20 cellular contexts compared by ENCODE assay signal in genomic region chr7:69018200-69018599, GRCh38.
DNase-seq lines count a peak whose midpoint lies in the region; ATAC-seq, FAIRE-seq and TF ChIP-seq lines count a peak whose summit lies in the region.
"Had no signal": no experiment of that assay in that cellular context is flagged by ENCODE, and none has a peak within 500 bp of the region (broad histone marks: within the 10 kb centered on the region; RNA-seq: fewer than 3 reads in every experiment).

No MANE protein-coding gene starts in this region.

- no peak overlapping the region for H2BK15ac ChIP-seq in H1 (ENCODE audit: low read length)

- no peak for TF ChIP-seq POLR2A in NB4 (IDR thresholded peaks at IDR 0.05; ENCODE audit: extremely low read depth, insufficient read length)
- TF ChIP-seq POLR2A in H1 (IDR thresholded peaks at IDR 0.05; ENCODE audit: control extremely low read depth in 1 of 2, low read depth in 2 of 2, low read length in 2 of 2), result no peak

- H3K4me3 ChIP-seq in NB4 (ENCODE audit: low read depth, low read length) (no peak overlapping the region), H1 (ENCODE audit: extremely low read depth in 1 of 4, insufficient read depth in 2 of 4, low read depth in 3 of 4, low read length in 4 of 4) (no peak overlapping the region)
- H3K4me3 ChIP-seq: HAP-1 had no signal

- H3K4me1 ChIP-seq in H1 (replicated peaks in 1 of 4; ENCODE audit: control insufficient read depth in 3 of 4, insufficient read depth in 4 of 4, low read length in 3 of 4), result no peaks in the 10 kb centered on the region
- H3K4me1 ChIP-seq: HAP-1 had no signal

- no peak overlapping the region for H3K9ac ChIP-seq in H1 (replicated peaks in 1 of 4; ENCODE audit: extremely low read depth in 1 of 4, low read depth in 3 of 4, low read length in 3 of 4)

- H2AFZ ChIP-seq in H1 (ENCODE audit: low read length), result no peak overlapping the region

- H3K56ac ChIP-seq in H1 (replicated peaks; ENCODE audit: insufficient read length, low read depth, low read length), result no peak overlapping the region

- no peak overlapping the region for H3K23ac ChIP-seq in H1 (ENCODE audit: insufficient read length)

- H3K4ac ChIP-seq in H1 (replicated peaks; ENCODE audit: insufficient read length, low read depth, low read length), result no peak overlapping the region

- no peak overlapping the region for H2BK5ac ChIP-seq in H1 (ENCODE audit: low read depth, low read length)

- H3K27me3 ChIP-seq in H1 (replicated peaks in 1 of 4; ENCODE audit: control insufficient read depth in 3 of 4, extremely low read depth in 1 of 4, insufficient read depth in 3 of 4, low read length in 3 of 4), result no peaks in the 10 kb centered on the region

- CTCF ChIA-PET in H1 (lab: Charles Lee; ENCODE audit: partially characterized antibody), result interaction anchor here (0.6 to 2.3 kb wide), 9 partner anchors 9 to 192 kb away, joined by 3 to 12 read pairs (median 3); no protein-coding TSS in a partner anchor

- H3K36me3 ChIP-seq in H1 (ENCODE audit: control insufficient read depth in 2 of 4, insufficient read depth in 4 of 4, low read length in 3 of 4), result no peaks in the 10 kb centered on the region
- H3K36me3 ChIP-seq: HAP-1 had no signal

- TF ChIP-seq EP300 in H1 (IDR thresholded peaks at IDR 0.05; ENCODE audit: borderline replicate concordance in 1 of 2, low read depth in 2 of 2, low read length in 2 of 2), result no peak

- H3K27ac ChIP-seq in H1 (ENCODE audit: low read depth, low read length), result no peak overlapping the region

- peak; percentile 4 to 31 for DNase-seq in NCI-H524 (lab: John Stamatoyannopoulos, UW)
- no peak for DNase-seq in NCI-H524 treated with DMSO at 0.1 percent for 48 hours (lab: John Stamatoyannopoulos, UW)
- DNase-seq in NB4 (ENCODE audit: low read depth), result peak; percentile 6
- peak; percentile 34 to 66 for DNase-seq in H1 (ENCODE audit: low read depth in 1 of 2, low spot score in 2 of 2)
- peak; percentile 42 for DNase-seq in osteocyte (ENCODE audit: extremely low spot score, unreplicated experiment)
- DNase-seq in NCI-H2171 (lab: John Stamatoyannopoulos, UW), result no peak
- DNase-seq in stimulated activated CD4-positive, alpha-beta T cell treated with anti-CD3 and anti-CD28 coated beads, Interleukin-4, amount 100 ng/mL, for 24 hours, result no peak
- DNase-seq: activated CD4-positive, alpha-beta T cell treated with anti-CD3 and anti-CD28 coated beads, Interleukin-2, amount 10 ng/mL, durations not matched to agents 24 days and 14 days; activated gamma-delta T cell treated with Interleukin-2 at 50 U/mL for 16 hours; effector memory CD8-positive, alpha-beta T cell; IMR-90; kidney; NCI-H187 treated with DMSO at 0.1 percent for 48 hours; NCI-H510A had no signal

- no peak overlapping the region for H4K8ac ChIP-seq in H1 (ENCODE audit: extremely low read depth, insufficient read depth, low read length)

- H3K79me2 ChIP-seq in H1 (ENCODE audit: control insufficient read depth in 1 of 2, insufficient read depth in 2 of 2, low read length in 2 of 2), result no peaks in the 10 kb centered on the region

- peaks cover 25% of the 10 kb centered on the region for H3K9me3 Mint-ChIP-seq in osteocyte (ENCODE audit: unreplicated experiment)

- H2BK120ac ChIP-seq in H1 (replicated peaks; ENCODE audit: low read depth, low read length), result no peak overlapping the region

- no peak overlapping the region for H4K91ac ChIP-seq in H1 (replicated peaks; ENCODE audit: insufficient read length, low read length)

- 45% methylated on average over 3 of the region's 3 CpGs; no CpG with 5 or more reads in 1 of the 2 experiments for WGBS in H1 (ENCODE audit: extremely low coverage in 1 of 2, insufficient coverage in 1 of 2, insufficient read length in 1 of 2, insufficient replicate concordance in 2 of 2, low coverage in 1 of 2, low lambda C conversion rate in 2 of 2, missing lambda C conversion rate in 1 of 2), 2 experiments

- TF ChIP-seq CTCF in NB4 (IDR thresholded peaks at IDR 0.05; ENCODE audit: low read depth, low read length) (peak; percentile 37), H1 (IDR thresholded peaks at IDR 0.05; ENCODE audit: control extremely low read depth in 1 of 3, insufficient read depth in 1 of 3, low read depth in 1 of 3, low read length in 3 of 3) (peak; percentile 59 to 79 (median 77)), osteocyte (IDR thresholded peaks at IDR 0.05) (no peak)

- no peak overlapping the region for H3K4me3 Mint-ChIP-seq in osteocyte (ENCODE audit: unreplicated experiment)
- H3K4me3 Mint-ChIP-seq: activated CD4-positive, alpha-beta T cell treated with anti-CD3 and anti-CD28 coated beads, Interleukin-2, amount 10 ng/mL, durations not matched to agents 24 days and 14 days; effector memory CD8-positive, alpha-beta T cell; nephron; stimulated activated memory B cell treated with anti-CD40 and anti-IgM and Interleukin-4, amounts not matched to agents 10 μg/mL and 1 μg/mL and 100 μg/mL, for 72 hours had no signal

- no peak overlapping the region for H3K18ac ChIP-seq in H1 (ENCODE audit: extremely low read depth, low read length)

- H4K20me1 ChIP-seq in H1 (replicated peaks in 1 of 2; ENCODE audit: control insufficient read depth in 1 of 2, insufficient read depth in 2 of 2, low read length in 2 of 2), result no peaks in the 10 kb centered on the region

- no peak overlapping the region for H3K4me2 ChIP-seq in H1 (ENCODE audit: insufficient read depth in 1 of 2, low read depth in 2 of 2, low read length in 2 of 2)

- peak; percentile 45 for FAIRE-seq in H1 (lab: Jason Lieb, UNC)
- FAIRE-seq: GM18507, kidney, RCC 7860 had no signal

- no peaks in the 10 kb centered on the region for H3K79me1 ChIP-seq in H1 (ENCODE audit: low read depth, low read length)

- no peak overlapping the region for H2BK20ac ChIP-seq in H1 (ENCODE audit: low read length)

- no peak overlapping the region for H3K14ac ChIP-seq in H1 (ENCODE audit: insufficient read length)

- no peak overlapping the region for H4K5ac ChIP-seq in H1 (ENCODE audit: insufficient read length, low read depth, low read length)

- H3K9me3 ChIP-seq in H1 (ENCODE audit: insufficient read depth in 2 of 2, low read depth in 1 of 2, low read length in 1 of 2), result peaks cover 7 to 14% of the 10 kb centered on the region in 2 experiments
- H3K9me3 ChIP-seq: HAP-1 had no signal

- no peak overlapping the region for H2BK12ac ChIP-seq in H1 (ENCODE audit: low read depth, low read length)

- no peak overlapping the region for H3K27ac Mint-ChIP-seq in osteocyte (ENCODE audit: unreplicated experiment)
- H3K27ac Mint-ChIP-seq: activated CD4-positive, alpha-beta T cell treated with anti-CD3 and anti-CD28 coated beads, Interleukin-2, amount 10 ng/mL, durations not matched to agents 24 days and 14 days; effector memory CD8-positive, alpha-beta T cell; nephron; stimulated activated memory B cell treated with anti-CD40 and anti-IgM and Interleukin-4, amounts not matched to agents 10 μg/mL and 1 μg/mL and 100 μg/mL, for 72 hours had no signal

- TF ChIP-seq RAD21 in H1 (IDR thresholded peaks at IDR 0.05 in 1 of 2, conservative IDR thresholded peaks at IDR 0.05 in 1 of 2; ENCODE audit: low read depth in 2 of 2, low read length in 2 of 2), result peak; percentile 76 to 83

- no peaks in the 10 kb centered on the region for H3K4me1 Mint-ChIP-seq in osteocyte (ENCODE audit: unreplicated experiment)
- H3K4me1 Mint-ChIP-seq: activated CD4-positive, alpha-beta T cell treated with anti-CD3 and anti-CD28 coated beads, Interleukin-2, amount 10 ng/mL, durations not matched to agents 24 days and 14 days; nephron; stimulated activated memory B cell treated with anti-CD40 and anti-IgM and Interleukin-4, amounts not matched to agents 10 μg/mL and 1 μg/mL and 100 μg/mL, for 72 hours had no signal

- H3K27me3 Mint-ChIP-seq in osteocyte (ENCODE audit: unreplicated experiment), result no peaks in the 10 kb centered on the region
- H3K27me3 Mint-ChIP-seq: activated CD4-positive, alpha-beta T cell treated with anti-CD3 and anti-CD28 coated beads, Interleukin-2, amount 10 ng/mL, durations not matched to agents 24 days and 14 days; effector memory CD8-positive, alpha-beta T cell; stimulated activated memory B cell treated with anti-CD40 and anti-IgM and Interleukin-4, amounts not matched to agents 10 μg/mL and 1 μg/mL and 100 μg/mL, for 72 hours had no signal

- POLR2A ChIA-PET in H1 (lab: Charles Lee; ENCODE audit: partially characterized antibody), result no interaction called here

- no peak for ATAC-seq in GM18861 (IDR thresholded peaks at IDR 0.05; ENCODE audit: unreplicated experiment)
- ATAC-seq: effector memory CD8-positive, alpha-beta T cell; stimulated activated memory B cell treated with anti-CD40 and anti-IgM and Interleukin-4, amounts not matched to agents 10 μg/mL and 1 μg/mL and 100 μg/mL, for 72 hours had no signal

- no peak overlapping the region for H2AK5ac ChIP-seq in H1 (ENCODE audit: low read depth, low read length)

- H3K23me2 ChIP-seq in H1 (ENCODE audit: low read depth, low read length), result no peaks in the 10 kb centered on the region; the same call in 1 of the 2 replicates

- no peaks in the 10 kb centered on the region for H3K36me3 Mint-ChIP-seq in osteocyte (ENCODE audit: unreplicated experiment)
- H3K36me3 Mint-ChIP-seq: stimulated activated memory B cell treated with anti-CD40 and anti-IgM and Interleukin-4, amounts not matched to agents 10 μg/mL and 1 μg/mL and 100 μg/mL, for 72 hours had no signal

TF ChIP-seq in H1, 55 proteins besides CTCF, POLR2A, EP300 and RAD21 (continues in another document):
- TF ChIP-seq ATF2 (IDR thresholded peaks at IDR 0.05; ENCODE audit: low read length), result no peak

Comparison
In these comparisons a context has a peak if more than half of its experiments do, and no peak if none do; other contexts are left out.
1. DNase-seq: peak in NCI-H524 (2 of 2), NB4 (single experiment), H1 (2 of 2) and osteocyte (single experiment); none in NCI-H524 treated with DMSO at 0.1 percent for 48 hours (single experiment), NCI-H2171 (single experiment) and stimulated activated CD4-positive, alpha-beta T cell treated with anti-CD3 and anti-CD28 coated beads, Interleukin-4, amount 100 ng/mL, for 24 hours (single experiment).